Comparison of ENCODE assay signal across 1 cellular context in the genomic region with DNA sequence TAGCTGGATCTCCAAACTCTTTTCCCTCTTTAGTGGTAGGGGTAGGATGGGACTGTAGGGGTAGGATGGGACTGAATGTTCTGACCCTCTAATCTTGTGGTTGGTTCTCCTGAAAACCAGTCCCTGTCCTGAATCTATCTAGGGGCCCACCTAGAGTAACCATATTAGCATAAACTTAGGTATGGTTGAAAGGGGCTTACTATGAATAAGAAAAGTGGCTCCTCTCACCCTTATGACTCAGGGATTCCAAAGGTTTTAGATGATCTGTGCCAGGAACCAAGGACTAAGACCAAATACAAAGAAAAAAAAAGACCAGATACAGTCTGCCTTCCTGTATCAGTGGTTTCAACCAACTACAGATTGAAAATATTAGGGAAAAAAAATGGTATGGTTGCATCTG.
TF ChIP-seq lines count a peak whose summit lies in the region.

No MANE protein-coding gene starts in this region.

TF ChIP-seq in WTC11, 78 proteins besides CTCF, POLR2A, EP300 and RAD21 (continued from another document):
- TF ChIP-seq CREB1 (CRISPR knock-in tag; IDR thresholded peaks at IDR 0.05) (no peak), ZNF232 (CRISPR knock-in tag; IDR thresholded peaks at IDR 0.05) (no peak), PRRX2 (CRISPR knock-in tag; IDR thresholded peaks at IDR 0.05) (no peak), TEAD4 (CRISPR knock-in tag; IDR thresholded peaks at IDR 0.05) (no peak), ZNF416 (CRISPR knock-in tag; IDR thresholded peaks at IDR 0.05) (no peak), ZNF263 (CRISPR knock-in tag; IDR thresholded peaks at IDR 0.05; ENCODE audit: low read depth) (no peak), SMAD4 (CRISPR knock-in tag; IDR thresholded peaks at IDR 0.05) (no peak), ZMAT4 (CRISPR knock-in tag; IDR thresholded peaks at IDR 0.05) (no peak), USF1 (CRISPR knock-in tag; IDR thresholded peaks at IDR 0.05) (no peak)
- TF ChIP-seq, protein P1, sequence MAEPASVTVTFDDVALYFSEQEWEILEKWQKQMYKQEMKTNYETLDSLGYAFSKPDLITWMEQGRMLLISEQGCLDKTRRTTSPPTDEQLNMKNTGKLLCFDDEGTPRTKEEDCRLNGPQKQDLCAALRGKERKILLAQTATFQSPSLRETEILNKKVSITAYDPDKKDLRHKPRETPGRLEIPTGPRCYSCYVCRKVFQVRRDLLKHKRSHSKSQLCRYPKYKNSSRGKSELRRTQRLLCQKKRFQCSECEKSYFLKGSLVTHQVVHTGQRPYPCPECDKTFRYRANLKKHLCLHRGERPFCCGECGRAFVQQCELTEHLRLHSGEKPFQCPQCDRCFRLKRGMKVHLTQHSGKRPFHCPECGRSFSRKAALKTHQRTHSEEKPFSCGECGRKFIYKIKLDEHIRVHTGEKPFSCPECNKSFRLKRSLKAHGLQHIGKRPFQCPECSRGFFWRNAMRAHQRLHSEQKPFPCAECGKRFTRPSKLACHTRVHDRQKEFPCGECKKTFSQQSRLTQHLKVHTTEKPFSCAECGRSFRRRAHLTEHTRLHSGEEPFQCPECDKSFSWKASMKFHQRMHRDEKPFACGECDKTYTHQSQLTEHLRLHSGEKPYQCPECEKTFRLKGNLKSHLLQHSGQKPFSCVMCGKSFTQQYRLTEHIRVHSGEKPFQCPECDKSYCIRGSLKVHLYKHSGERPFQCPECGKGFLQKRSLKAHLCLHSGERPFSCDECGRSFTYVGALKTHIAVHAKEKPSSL (CRISPR knock-in tag; conservative IDR thresholded peaks at IDR 0.05), result no peak
- TF ChIP-seq, protein P2, sequence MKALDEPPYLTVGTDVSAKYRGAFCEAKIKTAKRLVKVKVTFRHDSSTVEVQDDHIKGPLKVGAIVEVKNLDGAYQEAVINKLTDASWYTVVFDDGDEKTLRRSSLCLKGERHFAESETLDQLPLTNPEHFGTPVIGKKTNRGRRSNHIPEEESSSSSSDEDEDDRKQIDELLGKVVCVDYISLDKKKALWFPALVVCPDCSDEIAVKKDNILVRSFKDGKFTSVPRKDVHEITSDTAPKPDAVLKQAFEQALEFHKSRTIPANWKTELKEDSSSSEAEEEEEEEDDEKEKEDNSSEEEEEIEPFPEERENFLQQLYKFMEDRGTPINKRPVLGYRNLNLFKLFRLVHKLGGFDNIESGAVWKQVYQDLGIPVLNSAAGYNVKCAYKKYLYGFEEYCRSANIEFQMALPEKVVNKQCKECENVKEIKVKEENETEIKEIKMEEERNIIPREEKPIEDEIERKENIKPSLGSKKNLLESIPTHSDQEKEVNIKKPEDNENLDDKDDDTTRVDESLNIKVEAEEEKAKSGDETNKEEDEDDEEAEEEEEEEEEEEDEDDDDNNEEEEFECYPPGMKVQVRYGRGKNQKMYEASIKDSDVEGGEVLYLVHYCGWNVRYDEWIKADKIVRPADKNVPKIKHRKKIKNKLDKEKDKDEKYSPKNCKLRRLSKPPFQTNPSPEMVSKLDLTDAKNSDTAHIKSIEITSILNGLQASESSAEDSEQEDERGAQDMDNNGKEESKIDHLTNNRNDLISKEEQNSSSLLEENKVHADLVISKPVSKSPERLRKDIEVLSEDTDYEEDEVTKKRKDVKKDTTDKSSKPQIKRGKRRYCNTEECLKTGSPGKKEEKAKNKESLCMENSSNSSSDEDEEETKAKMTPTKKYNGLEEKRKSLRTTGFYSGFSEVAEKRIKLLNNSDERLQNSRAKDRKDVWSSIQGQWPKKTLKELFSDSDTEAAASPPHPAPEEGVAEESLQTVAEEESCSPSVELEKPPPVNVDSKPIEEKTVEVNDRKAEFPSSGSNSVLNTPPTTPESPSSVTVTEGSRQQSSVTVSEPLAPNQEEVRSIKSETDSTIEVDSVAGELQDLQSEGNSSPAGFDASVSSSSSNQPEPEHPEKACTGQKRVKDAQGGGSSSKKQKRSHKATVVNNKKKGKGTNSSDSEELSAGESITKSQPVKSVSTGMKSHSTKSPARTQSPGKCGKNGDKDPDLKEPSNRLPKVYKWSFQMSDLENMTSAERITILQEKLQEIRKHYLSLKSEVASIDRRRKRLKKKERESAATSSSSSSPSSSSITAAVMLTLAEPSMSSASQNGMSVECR (CRISPR knock-in tag; IDR thresholded peaks at IDR 0.05; ENCODE audit: borderline replicate concordance), result no peak
